Comparison of ENCODE assay signal across 1 cellular context in genomic region chr14:24299255-24300191, GRCh38.
TF ChIP-seq lines count a peak whose summit lies in the region.

DHRS1 (minus strand) TSS chr14:24299780; CDS start chr14:24299106, 674 bp downstream.
NOP9 (plus strand) TSS chr14:24299850; CDS start chr14:24299955, 105 bp downstream.

TF ChIP-seq in HepG2, 621 proteins besides CTCF, POLR2A, EP300 and RAD21 (continued from another document and continues in another):
- TF ChIP-seq ARID5B (CRISPR knock-in tag; IDR thresholded peaks at IDR 0.05), result peak; percentile 78; the same call in 1 of the 2 replicates
- no peak; the same call in 1 of the 2 replicates for TF ChIP-seq ZNF12 (CRISPR knock-in tag; IDR thresholded peaks at IDR 0.05)
- TF ChIP-seq ZNF260 (CRISPR knock-in tag; IDR thresholded peaks at IDR 0.05; ENCODE audit: borderline replicate concordance, low read depth), result peak; percentile 97; the same call in 1 of the 2 replicates
- peak; percentile 99 for TF ChIP-seq ZNF280D (CRISPR knock-in tag; IDR thresholded peaks at IDR 0.05)
- peak; percentile 47; the same call in 1 of the 2 replicates for TF ChIP-seq ZNF30 (CRISPR knock-in tag; IDR thresholded peaks at IDR 0.05)
- peak; percentile 87 for TF ChIP-seq HNF1B (CRISPR knock-in tag; IDR thresholded peaks at IDR 0.05)
- TF ChIP-seq ZNF7 (CRISPR knock-in tag; IDR thresholded peaks at IDR 0.05), result no peak
- peak; percentile 41 for TF ChIP-seq RELA (CRISPR knock-in tag; IDR thresholded peaks at IDR 0.05)
- TF ChIP-seq MIXL1 (CRISPR knock-in tag; IDR thresholded peaks at IDR 0.05), result no peak; the same call in 1 of the 2 replicates
- no peak for TF ChIP-seq CCDC6 (CRISPR knock-in tag; IDR thresholded peaks at IDR 0.05)
- TF ChIP-seq ZC3H13 (CRISPR knock-in tag; IDR thresholded peaks at IDR 0.05), result no peak
- peak; percentile 97 for TF ChIP-seq MZF1 (CRISPR knock-in tag; IDR thresholded peaks at IDR 0.05; ENCODE audit: borderline replicate concordance)
- TF ChIP-seq MTF1 (CRISPR knock-in tag; IDR thresholded peaks at IDR 0.05), result no peak; the same call in none of the 2 replicates
- peak; percentile 76 for TF ChIP-seq GMEB2 (CRISPR knock-in tag; IDR thresholded peaks at IDR 0.05; ENCODE audit: low read depth)
- no peak; the same call in 1 of the 2 replicates for TF ChIP-seq MLX (CRISPR knock-in tag; IDR thresholded peaks at IDR 0.05)
- TF ChIP-seq MAF1 (CRISPR knock-in tag; IDR thresholded peaks at IDR 0.05; ENCODE audit: borderline replicate concordance), result peak; percentile 98
- peak; percentile 94 for TF ChIP-seq MYC (CRISPR knock-in tag; IDR thresholded peaks at IDR 0.05; ENCODE audit: borderline replicate concordance)
- TF ChIP-seq ZNF407 (CRISPR knock-in tag; IDR thresholded peaks at IDR 0.05; ENCODE audit: not compliant biosample characterization), result peak; percentile 99
- TF ChIP-seq NFAT5 (CRISPR knock-in tag; IDR thresholded peaks at IDR 0.05), result peak; percentile 93
- TF ChIP-seq ZNF629 (CRISPR knock-in tag; conservative IDR thresholded peaks at IDR 0.05), result peak; percentile 27
- no peak for TF ChIP-seq SRSF4 (IDR thresholded peaks at IDR 0.05; ENCODE audit: low read depth, low read length, poor library complexity, severe bottlenecking)
- TF ChIP-seq YEATS4 (CRISPR knock-in tag; IDR thresholded peaks at IDR 0.05; ENCODE audit: borderline replicate concordance), result peak; percentile 99
- TF ChIP-seq AHR (CRISPR knock-in tag; IDR thresholded peaks at IDR 0.05), result peak; percentile 70
- peak; percentile 98 for TF ChIP-seq ZNF891 (CRISPR knock-in tag; IDR thresholded peaks at IDR 0.05)
- TF ChIP-seq NFRKB (IDR thresholded peaks at IDR 0.05), result no peak
